ENCODE assay signal across 1 cellular context in genomic region chr5:177601577-177602457, GRCh38.
TF ChIP-seq lines count a peak whose summit lies in the region.

No MANE protein-coding gene starts in this region.

TF ChIP-seq in HCT116, 20 proteins besides CTCF, POLR2A, EP300 and RAD21 (continued from another document):
- TF ChIP-seq CEBPB (IDR thresholded peaks at IDR 0.05; ENCODE audit: low read depth) (no peak), FOSL1 (IDR thresholded peaks at IDR 0.05; ENCODE audit: low read depth) (no peak), ELF1 (IDR thresholded peaks at IDR 0.05; ENCODE audit: borderline replicate concordance, low read depth) (no peak)
- TF ChIP-seq, protein P1, sequence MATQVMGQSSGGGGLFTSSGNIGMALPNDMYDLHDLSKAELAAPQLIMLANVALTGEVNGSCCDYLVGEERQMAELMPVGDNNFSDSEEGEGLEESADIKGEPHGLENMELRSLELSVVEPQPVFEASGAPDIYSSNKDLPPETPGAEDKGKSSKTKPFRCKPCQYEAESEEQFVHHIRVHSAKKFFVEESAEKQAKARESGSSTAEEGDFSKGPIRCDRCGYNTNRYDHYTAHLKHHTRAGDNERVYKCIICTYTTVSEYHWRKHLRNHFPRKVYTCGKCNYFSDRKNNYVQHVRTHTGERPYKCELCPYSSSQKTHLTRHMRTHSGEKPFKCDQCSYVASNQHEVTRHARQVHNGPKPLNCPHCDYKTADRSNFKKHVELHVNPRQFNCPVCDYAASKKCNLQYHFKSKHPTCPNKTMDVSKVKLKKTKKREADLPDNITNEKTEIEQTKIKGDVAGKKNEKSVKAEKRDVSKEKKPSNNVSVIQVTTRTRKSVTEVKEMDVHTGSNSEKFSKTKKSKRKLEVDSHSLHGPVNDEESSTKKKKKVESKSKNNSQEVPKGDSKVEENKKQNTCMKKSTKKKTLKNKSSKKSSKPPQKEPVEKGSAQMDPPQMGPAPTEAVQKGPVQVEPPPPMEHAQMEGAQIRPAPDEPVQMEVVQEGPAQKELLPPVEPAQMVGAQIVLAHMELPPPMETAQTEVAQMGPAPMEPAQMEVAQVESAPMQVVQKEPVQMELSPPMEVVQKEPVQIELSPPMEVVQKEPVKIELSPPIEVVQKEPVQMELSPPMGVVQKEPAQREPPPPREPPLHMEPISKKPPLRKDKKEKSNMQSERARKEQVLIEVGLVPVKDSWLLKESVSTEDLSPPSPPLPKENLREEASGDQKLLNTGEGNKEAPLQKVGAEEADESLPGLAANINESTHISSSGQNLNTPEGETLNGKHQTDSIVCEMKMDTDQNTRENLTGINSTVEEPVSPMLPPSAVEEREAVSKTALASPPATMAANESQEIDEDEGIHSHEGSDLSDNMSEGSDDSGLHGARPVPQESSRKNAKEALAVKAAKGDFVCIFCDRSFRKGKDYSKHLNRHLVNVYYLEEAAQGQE (IDR thresholded peaks at IDR 0.05; ENCODE audit: low read depth): no peak
TF ChIP-seq in HCT116: peak in this region for 0.
